In the genomic region with DNA sequence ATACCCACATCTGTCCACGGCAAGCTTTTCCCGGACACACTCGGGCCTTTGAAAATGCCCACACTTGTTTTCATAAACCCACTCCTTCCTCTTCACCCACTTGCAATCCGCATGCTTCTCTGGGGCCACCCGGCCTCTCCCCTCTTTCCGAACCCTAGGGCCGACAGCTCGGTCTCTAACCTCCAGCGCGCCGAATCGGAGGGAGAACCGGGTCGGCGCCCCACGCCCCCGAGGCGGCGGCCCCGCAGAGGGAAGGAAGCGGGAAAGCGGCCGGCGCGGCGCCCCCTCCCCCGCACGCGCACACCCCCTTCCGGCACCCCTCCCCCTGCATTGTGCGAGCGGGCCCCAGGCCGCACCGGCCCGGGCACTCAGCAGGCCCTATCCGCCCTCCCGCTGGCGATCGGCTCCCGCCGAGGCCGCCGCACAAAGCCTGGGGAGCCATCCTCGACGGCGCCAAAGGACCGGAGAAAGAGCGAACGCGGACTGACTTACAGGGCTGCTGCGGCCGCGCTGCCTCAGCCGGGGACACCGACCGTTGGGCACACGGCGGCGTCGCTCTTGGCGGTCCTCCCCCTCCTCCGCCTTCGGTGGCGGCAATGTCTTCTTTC, we compare ENCODE assay signal across 1 cellular context.
A peak's percentile ranks its signal among the peaks of the same experiment; 100 is the strongest.
TF ChIP-seq lines count a peak whose summit lies in the region.

No MANE protein-coding gene starts in this region.

TF ChIP-seq in HepG2, 621 proteins besides CTCF, POLR2A, EP300 and RAD21 (continued from another document):
- peak; percentile 71 for TF ChIP-seq NCOA1 (CRISPR knock-in tag; IDR thresholded peaks at IDR 0.05)
- 0 out of 2 replicates have a peak, but pooled peaks have one; percentile 3 for TF ChIP-seq KMT2B (CRISPR knock-in tag; IDR thresholded peaks at IDR 0.05)
- no peak for TF ChIP-seq PCBP2 (optimal IDR thresholded peaks at IDR 0.05; ENCODE audit: low read depth, low read length, poor library complexity, severe bottlenecking)
- TF ChIP-seq CAMTA2 (CRISPR knock-in tag; IDR thresholded peaks at IDR 0.05; ENCODE audit: borderline replicate concordance): no peak; the same call in 1 of the 2 replicates
- no peak; the same call in 1 of the 2 replicates for TF ChIP-seq ZNF143 (CRISPR knock-in tag; IDR thresholded peaks at IDR 0.05)
- no peak for TF ChIP-seq ZBTB20 (CRISPR knock-in tag; IDR thresholded peaks at IDR 0.05; ENCODE audit: borderline replicate concordance, low read depth)
- no peak for TF ChIP-seq RARA (CRISPR knock-in tag; IDR thresholded peaks at IDR 0.05)
- TF ChIP-seq TCF12 (IDR thresholded peaks at IDR 0.05): no peak
- no peak; the same call in 1 of the 2 replicates for TF ChIP-seq TCF12 (CRISPR knock-in tag; IDR thresholded peaks at IDR 0.05)
- no peak for TF ChIP-seq SKI (IDR thresholded peaks at IDR 0.05; ENCODE audit: partially characterized antibody)
- TF ChIP-seq, protein P1, sequence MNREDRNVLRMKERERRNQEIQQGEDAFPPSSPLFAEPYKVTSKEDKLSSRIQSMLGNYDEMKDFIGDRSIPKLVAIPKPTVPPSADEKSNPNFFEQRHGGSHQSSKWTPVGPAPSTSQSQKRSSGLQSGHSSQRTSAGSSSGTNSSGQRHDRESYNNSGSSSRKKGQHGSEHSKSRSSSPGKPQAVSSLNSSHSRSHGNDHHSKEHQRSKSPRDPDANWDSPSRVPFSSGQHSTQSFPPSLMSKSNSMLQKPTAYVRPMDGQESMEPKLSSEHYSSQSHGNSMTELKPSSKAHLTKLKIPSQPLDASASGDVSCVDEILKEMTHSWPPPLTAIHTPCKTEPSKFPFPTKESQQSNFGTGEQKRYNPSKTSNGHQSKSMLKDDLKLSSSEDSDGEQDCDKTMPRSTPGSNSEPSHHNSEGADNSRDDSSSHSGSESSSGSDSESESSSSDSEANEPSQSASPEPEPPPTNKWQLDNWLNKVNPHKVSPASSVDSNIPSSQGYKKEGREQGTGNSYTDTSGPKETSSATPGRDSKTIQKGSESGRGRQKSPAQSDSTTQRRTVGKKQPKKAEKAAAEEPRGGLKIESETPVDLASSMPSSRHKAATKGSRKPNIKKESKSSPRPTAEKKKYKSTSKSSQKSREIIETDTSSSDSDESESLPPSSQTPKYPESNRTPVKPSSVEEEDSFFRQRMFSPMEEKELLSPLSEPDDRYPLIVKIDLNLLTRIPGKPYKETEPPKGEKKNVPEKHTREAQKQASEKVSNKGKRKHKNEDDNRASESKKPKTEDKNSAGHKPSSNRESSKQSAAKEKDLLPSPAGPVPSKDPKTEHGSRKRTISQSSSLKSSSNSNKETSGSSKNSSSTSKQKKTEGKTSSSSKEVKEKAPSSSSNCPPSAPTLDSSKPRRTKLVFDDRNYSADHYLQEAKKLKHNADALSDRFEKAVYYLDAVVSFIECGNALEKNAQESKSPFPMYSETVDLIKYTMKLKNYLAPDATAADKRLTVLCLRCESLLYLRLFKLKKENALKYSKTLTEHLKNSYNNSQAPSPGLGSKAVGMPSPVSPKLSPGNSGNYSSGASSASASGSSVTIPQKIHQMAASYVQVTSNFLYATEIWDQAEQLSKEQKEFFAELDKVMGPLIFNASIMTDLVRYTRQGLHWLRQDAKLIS (CRISPR knock-in tag; IDR thresholded peaks at IDR 0.05): no peak; the same call in 1 of the 2 replicates
- no peak for TF ChIP-seq ZNF207 (IDR thresholded peaks at IDR 0.05; ENCODE audit: borderline replicate concordance)
- TF ChIP-seq GLI4 (CRISPR knock-in tag; IDR thresholded peaks at IDR 0.05; ENCODE audit: borderline replicate concordance): no peak
- no peak for TF ChIP-seq NFIB (CRISPR knock-in tag; IDR thresholded peaks at IDR 0.05; ENCODE audit: borderline replicate concordance)
- TF ChIP-seq ZNF230 (CRISPR knock-in tag; IDR thresholded peaks at IDR 0.05): no peak
- TF ChIP-seq, protein P2, sequence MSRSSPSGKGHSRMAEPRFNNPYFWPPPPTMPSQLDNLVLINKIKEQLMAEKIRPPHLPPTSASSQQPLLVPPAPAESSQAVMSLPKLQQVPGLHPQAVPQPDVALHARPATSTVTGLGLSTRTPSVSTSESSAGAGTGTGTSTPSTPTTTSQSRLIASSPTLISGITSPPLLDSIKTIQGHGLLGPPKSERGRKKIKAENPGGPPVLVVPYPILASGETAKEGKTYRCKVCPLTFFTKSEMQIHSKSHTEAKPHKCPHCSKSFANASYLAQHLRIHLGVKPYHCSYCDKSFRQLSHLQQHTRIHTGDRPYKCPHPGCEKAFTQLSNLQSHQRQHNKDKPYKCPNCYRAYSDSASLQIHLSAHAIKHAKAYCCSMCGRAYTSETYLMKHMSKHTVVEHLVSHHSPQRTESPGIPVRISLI (CRISPR knock-in tag; IDR thresholded peaks at IDR 0.05; ENCODE audit: borderline replicate concordance): 0 out of 2 replicates have a peak, but pooled peaks have one; percentile 20
- no peak for TF ChIP-seq KLF12 (CRISPR knock-in tag; IDR thresholded peaks at IDR 0.05; ENCODE audit: borderline replicate concordance)
- TF ChIP-seq, protein P3, sequence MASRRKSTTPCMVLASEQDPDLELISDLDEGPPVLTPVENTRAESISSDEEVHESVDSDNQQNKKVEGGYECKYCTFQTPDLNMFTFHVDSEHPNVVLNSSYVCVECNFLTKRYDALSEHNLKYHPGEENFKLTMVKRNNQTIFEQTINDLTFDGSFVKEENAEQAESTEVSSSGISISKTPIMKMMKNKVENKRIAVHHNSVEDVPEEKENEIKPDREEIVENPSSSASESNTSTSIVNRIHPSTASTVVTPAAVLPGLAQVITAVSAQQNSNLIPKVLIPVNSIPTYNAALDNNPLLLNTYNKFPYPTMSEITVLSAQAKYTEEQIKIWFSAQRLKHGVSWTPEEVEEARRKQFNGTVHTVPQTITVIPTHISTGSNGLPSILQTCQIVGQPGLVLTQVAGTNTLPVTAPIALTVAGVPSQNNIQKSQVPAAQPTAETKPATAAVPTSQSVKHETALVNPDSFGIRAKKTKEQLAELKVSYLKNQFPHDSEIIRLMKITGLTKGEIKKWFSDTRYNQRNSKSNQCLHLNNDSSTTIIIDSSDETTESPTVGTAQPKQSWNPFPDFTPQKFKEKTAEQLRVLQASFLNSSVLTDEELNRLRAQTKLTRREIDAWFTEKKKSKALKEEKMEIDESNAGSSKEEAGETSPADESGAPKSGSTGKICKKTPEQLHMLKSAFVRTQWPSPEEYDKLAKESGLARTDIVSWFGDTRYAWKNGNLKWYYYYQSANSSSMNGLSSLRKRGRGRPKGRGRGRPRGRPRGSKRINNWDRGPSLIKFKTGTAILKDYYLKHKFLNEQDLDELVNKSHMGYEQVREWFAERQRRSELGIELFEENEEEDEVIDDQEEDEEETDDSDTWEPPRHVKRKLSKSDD (CRISPR knock-in tag; IDR thresholded peaks at IDR 0.05; ENCODE audit: low read depth): no peak
- no peak for TF ChIP-seq ZNF788 (CRISPR knock-in tag; IDR thresholded peaks at IDR 0.05; ENCODE audit: borderline replicate concordance)
- TF ChIP-seq, protein P4, sequence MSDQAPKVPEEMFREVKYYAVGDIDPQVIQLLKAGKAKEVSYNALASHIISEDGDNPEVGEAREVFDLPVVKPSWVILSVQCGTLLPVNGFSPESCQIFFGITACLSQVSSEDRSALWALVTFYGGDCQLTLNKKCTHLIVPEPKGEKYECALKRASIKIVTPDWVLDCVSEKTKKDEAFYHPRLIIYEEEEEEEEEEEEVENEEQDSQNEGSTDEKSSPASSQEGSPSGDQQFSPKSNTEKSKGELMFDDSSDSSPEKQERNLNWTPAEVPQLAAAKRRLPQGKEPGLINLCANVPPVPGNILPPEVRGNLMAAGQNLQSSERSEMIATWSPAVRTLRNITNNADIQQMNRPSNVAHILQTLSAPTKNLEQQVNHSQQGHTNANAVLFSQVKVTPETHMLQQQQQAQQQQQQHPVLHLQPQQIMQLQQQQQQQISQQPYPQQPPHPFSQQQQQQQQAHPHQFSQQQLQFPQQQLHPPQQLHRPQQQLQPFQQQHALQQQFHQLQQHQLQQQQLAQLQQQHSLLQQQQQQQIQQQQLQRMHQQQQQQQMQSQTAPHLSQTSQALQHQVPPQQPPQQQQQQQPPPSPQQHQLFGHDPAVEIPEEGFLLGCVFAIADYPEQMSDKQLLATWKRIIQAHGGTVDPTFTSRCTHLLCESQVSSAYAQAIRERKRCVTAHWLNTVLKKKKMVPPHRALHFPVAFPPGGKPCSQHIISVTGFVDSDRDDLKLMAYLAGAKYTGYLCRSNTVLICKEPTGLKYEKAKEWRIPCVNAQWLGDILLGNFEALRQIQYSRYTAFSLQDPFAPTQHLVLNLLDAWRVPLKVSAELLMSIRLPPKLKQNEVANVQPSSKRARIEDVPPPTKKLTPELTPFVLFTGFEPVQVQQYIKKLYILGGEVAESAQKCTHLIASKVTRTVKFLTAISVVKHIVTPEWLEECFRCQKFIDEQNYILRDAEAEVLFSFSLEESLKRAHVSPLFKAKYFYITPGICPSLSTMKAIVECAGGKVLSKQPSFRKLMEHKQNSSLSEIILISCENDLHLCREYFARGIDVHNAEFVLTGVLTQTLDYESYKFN (CRISPR knock-in tag; conservative IDR thresholded peaks at IDR 0.05): no peak; the same call in 1 of the 2 replicates
- TF ChIP-seq ZZZ3 (CRISPR knock-in tag; IDR thresholded peaks at IDR 0.05; ENCODE audit: borderline replicate concordance): no peak; the same call in 1 of the 2 replicates
- TF ChIP-seq MAFF (IDR thresholded peaks at IDR 0.05; ENCODE audit: low read depth, low read length): no peak
- TF ChIP-seq HNRNPUL1 (IDR thresholded peaks at IDR 0.05; ENCODE audit: low read depth, low read length): no peak
- peak; percentile 83 for TF ChIP-seq ZNF777 (CRISPR knock-in tag; IDR thresholded peaks at IDR 0.05)
- TF ChIP-seq ZNF737 (CRISPR knock-in tag; IDR thresholded peaks at IDR 0.05; ENCODE audit: borderline replicate concordance): no peak
- TF ChIP-seq MYC (CRISPR knock-in tag; IDR thresholded peaks at IDR 0.05; ENCODE audit: borderline replicate concordance): peak; percentile 76
- TF ChIP-seq ZNF317 (CRISPR knock-in tag; IDR thresholded peaks at IDR 0.05): no peak
- TF ChIP-seq ZNF264 (CRISPR knock-in tag; IDR thresholded peaks at IDR 0.05): 0 out of 2 replicates have a peak, but pooled peaks have one; percentile 65
- TF ChIP-seq HMG20B (CRISPR knock-in tag; conservative IDR thresholded peaks at IDR 0.05): no peak
- TF ChIP-seq MIER3 (CRISPR knock-in tag; IDR thresholded peaks at IDR 0.05; ENCODE audit: borderline replicate concordance): no peak
- TF ChIP-seq, protein P5, sequence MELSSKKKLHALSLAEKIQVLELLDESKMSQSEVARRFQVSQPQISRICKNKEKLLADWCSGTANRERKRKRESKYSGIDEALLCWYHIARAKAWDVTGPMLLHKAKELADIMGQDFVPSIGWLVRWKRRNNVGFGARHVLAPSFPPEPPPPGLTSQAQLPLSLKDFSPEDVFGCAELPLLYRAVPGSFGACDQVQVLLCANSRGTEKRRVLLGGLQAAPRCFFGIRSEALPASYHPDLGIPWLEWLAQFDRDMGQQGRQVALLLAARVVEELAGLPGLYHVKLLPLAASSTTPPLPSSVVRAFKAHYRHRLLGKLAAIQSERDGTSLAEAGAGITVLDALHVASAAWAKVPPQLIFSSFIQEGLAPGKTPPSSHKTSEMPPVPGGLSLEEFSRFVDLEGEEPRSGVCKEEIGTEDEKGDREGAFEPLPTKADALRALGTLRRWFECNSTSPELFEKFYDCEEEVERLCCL (CRISPR knock-in tag; IDR thresholded peaks at IDR 0.05; ENCODE audit: borderline replicate concordance): no peak
- TF ChIP-seq RFX5 (IDR thresholded peaks at IDR 0.05; ENCODE audit: low read depth, low read length): no peak
- TF ChIP-seq ETV6 (CRISPR knock-in tag; conservative IDR thresholded peaks at IDR 0.05): peak; percentile 49; the same call in 1 of the 2 replicates
TF ChIP-seq in HepG2: peak in this region for 196.
